In the genomic region with DNA sequence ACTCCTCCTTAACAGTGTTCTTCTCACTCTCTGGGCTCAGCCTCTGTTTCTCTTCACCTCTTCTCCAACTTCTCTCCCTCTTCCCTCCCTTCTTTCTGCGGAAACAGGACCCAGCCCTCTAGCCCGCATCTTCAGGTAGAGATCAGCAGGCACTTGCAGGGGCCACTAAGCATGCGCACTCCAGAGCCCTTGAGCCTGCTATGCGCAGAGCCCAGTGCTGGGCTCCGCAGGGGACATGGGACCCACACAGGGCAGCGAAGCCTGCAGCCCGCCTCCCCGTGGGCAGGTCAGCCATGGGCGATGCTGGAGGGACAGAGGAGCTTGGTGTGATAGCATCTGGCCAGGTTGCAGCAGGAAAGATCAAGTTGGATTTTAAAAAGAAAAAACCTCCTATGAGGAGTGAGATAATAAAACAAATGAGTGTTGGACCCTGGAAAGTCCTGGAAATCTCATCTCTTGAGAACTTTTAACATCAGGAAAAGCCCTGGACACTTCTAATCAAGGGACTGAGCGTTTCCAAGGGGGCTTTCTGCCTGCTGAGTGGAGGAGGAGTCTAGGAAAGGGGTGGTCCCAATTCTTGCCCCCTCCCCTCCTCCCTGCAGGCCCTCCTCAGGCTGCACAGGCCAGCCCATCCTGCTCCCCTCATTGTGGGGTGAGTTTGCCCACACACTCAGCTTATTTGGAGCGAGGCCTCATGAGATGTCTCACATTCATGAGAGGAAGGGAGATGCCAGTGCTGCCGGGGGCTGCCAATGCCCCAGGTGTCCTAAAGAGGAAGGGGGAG, we compare ENCODE assay signal across 1 cellular context.
TF ChIP-seq lines count a peak whose summit lies in the region.

No MANE protein-coding gene starts in this region.

TF ChIP-seq in H1, 55 proteins besides CTCF, POLR2A, EP300 and RAD21:
- TF ChIP-seq NRF1 (IDR thresholded peaks at IDR 0.05; ENCODE audit: low read depth, low read length) (peak; percentile 11; the same call in 1 of the 2 replicates), CHD2 (IDR thresholded peaks at IDR 0.05; ENCODE audit: low read length) (no peak), BACH1 (IDR thresholded peaks at IDR 0.05; ENCODE audit: low read length) (no peak), EGR1 (IDR thresholded peaks at IDR 0.05; ENCODE audit: borderline replicate concordance, low read depth, low read length) (no peak), HDAC6 (IDR thresholded peaks at IDR 0.05; ENCODE audit: low read depth, low read length) (no peak)
- TF ChIP-seq, protein P1, sequence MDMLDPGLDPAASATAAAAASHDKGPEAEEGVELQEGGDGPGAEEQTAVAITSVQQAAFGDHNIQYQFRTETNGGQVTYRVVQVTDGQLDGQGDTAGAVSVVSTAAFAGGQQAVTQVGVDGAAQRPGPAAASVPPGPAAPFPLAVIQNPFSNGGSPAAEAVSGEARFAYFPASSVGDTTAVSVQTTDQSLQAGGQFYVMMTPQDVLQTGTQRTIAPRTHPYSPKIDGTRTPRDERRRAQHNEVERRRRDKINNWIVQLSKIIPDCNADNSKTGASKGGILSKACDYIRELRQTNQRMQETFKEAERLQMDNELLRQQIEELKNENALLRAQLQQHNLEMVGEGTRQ (IDR thresholded peaks at IDR 0.05; ENCODE audit: low read length), result no peak
